8 cellular contexts compared by ENCODE assay signal in genomic region chr2:84904717-84905174, GRCh38. TPM values are rescaled to one million over a fixed set of nuclear protein-coding genes. Genes with fewer than 3 reads are reported as not detected.
A peak's percentile ranks its signal among the peaks of the same experiment; 100 is the strongest.
DNase-seq lines count a peak whose midpoint lies in the region; TF ChIP-seq lines count a peak whose summit lies in the region.

No MANE protein-coding gene starts in this region.

- H4K20me1 ChIP-seq in BLaER1, result peaks cover 28% of the 10 kb centered on the region

- POLR2A ChIA-PET in HEK293T (lab: Yijun Ruan, JAX), result interaction anchor here (0.9 to 3.4 kb wide), 3 partner anchors 9 to 66 kb away, joined by 3 to 34 read pairs (median 4); partner anchors contain the start of gene KCMF1

- 0 out of 2 replicates have a peak, but pooled peaks cover 6% of the 10 kb centered on the region for H3K9me3 ChIP-seq in BLaER1
- H3K9me3 ChIP-seq in mucosa of rectum (ENCODE audit: control insufficient read depth in 2 of 2, low read length in 2 of 2), result no peaks in the 10 kb centered on the region

- H3K4me1 ChIP-seq in BLaER1 (peaks cover 32% of the 10 kb centered on the region), mucosa of rectum (ENCODE audit: control insufficient read depth in 2 of 2, insufficient read depth in 2 of 2, low read length in 2 of 2) (peaks cover 3 to 4% of the 10 kb centered on the region in 2 donors)

- H3K27me3 ChIP-seq in BLaER1 (no peaks in the 10 kb centered on the region), mucosa of rectum (ENCODE audit: control insufficient read depth in 2 of 2, insufficient read depth in 2 of 2, low read length in 2 of 2) (no peaks in the 10 kb centered on the region)

- no peak for TF ChIP-seq CTCF in epithelial cell of esophagus (IDR thresholded peaks at IDR 0.05; ENCODE audit: insufficient read depth, low read depth, low read length, missing control alignments)

- H3K4me3 ChIP-seq in BLaER1, result peak overlapping the region; percentile 99
- peak overlapping the region; percentile 73 for H3K4me3 ChIP-seq in epithelial cell of esophagus (ENCODE audit: low read length)
- peak overlapping the region; percentile 76 to 90 for H3K4me3 ChIP-seq in mucosa of rectum (ENCODE audit: low read length in 2 of 2)

- H3K36me3 ChIP-seq in BLaER1 (peaks cover 18% of the 10 kb centered on the region), mucosa of rectum (ENCODE audit: control insufficient read depth in 2 of 2, insufficient read depth in 2 of 2, low read length in 2 of 2) (peaks cover 0 to 4% of the 10 kb centered on the region in 2 donors)

- H3K4me2 ChIP-seq in BLaER1, result peak overlapping the region; percentile 92

- H3K27ac ChIP-seq in BLaER1, result peak overlapping the region; percentile 98
- H3K27ac ChIP-seq in mucosa of rectum (ENCODE audit: low read depth in 2 of 2, low read length in 2 of 2), result peak overlapping the region; percentile 98 to 99

- peak; percentile 50 for DNase-seq in HEK293T (ENCODE audit: extremely low spot score)
- peak; percentile 44 for DNase-seq in UCSD-AML1 (lab: John Stamatoyannopoulos, UW; ENCODE audit: unreplicated experiment)
- peak; percentile 33 for DNase-seq in epithelial cell of esophagus (ENCODE audit: low read depth)
- DNase-seq in ureter (ENCODE audit: low spot score), result peak; percentile 87
- DNase-seq in NCI-H1436 (lab: John Stamatoyannopoulos, UW), result no peak
- no peak for DNase-seq in NAMALWA (ENCODE audit: low spot score)

- CTCF ChIA-PET in HEK293T (lab: Yijun Ruan, JAX), result interaction anchor here (1.0 to 1.3 kb wide), 2 partner anchors 11 to 21 kb away, joined by 3 to 5 read pairs; no protein-coding TSS in a partner anchor

- H3K9ac ChIP-seq in BLaER1, result peak overlapping the region; percentile 99; the same call in 1 of the 2 replicates
- H3K9ac ChIP-seq in mucosa of rectum (ENCODE audit: low read depth in 1 of 2, low read length in 2 of 2), result peak overlapping the region; percentile 84 to 95

TF ChIP-seq in HEK293T, 16 proteins besides CTCF, POLR2A, EP300 and RAD21:
- TF ChIP-seq LEF1 (IDR thresholded peaks at IDR 0.05; ENCODE audit: borderline replicate concordance) (no peak), SP1 (IDR thresholded peaks at IDR 0.05) (no peak), ZNF384 (IDR thresholded peaks at IDR 0.05) (no peak)

RNA-seq across cellular contexts. Expression of gene TMSB10, which starts 0.7 kb away (rescaled TPM):
- total RNA-seq in ureter, result 1,066 TPM

RNA-seq across cellular contexts. Expression of gene TRABD2A, which starts 23.9 kb away (rescaled TPM):
- 4.1 TPM for total RNA-seq in ureter

Comparison
In these comparisons a context has a peak if more than half of its experiments do, and no peak if none do; other contexts are left out.
1. DNase-seq: peak in HEK293T (single experiment), UCSD-AML1 (single experiment), epithelial cell of esophagus (single experiment) and ureter (single experiment); none in NCI-H1436 (single experiment) and NAMALWA (single experiment).
2. Peak in every context shown above with its lines, with median percentiles within 50 percentile points of each other: H3K4me3 ChIP-seq.